ENCODE assay signal across 1 cellular context in genomic region chr9:94680020-94680419, GRCh38.
TF ChIP-seq lines count a peak whose summit lies in the region.

No MANE protein-coding gene starts in this region.

TF ChIP-seq in IMR-90, 13 proteins besides CTCF, POLR2A, EP300 and RAD21 (continued from another document):
- TF ChIP-seq USF2 (IDR thresholded peaks at IDR 0.05; ENCODE audit: low read depth, low read length): no peak
- TF ChIP-seq ELK1 (IDR thresholded peaks at IDR 0.05; ENCODE audit: borderline replicate concordance, low read depth, low read length): no peak
- no peak for TF ChIP-seq MXI1 (IDR thresholded peaks at IDR 0.05; ENCODE audit: borderline replicate concordance, low read depth, low read length)
